In the genomic region with DNA sequence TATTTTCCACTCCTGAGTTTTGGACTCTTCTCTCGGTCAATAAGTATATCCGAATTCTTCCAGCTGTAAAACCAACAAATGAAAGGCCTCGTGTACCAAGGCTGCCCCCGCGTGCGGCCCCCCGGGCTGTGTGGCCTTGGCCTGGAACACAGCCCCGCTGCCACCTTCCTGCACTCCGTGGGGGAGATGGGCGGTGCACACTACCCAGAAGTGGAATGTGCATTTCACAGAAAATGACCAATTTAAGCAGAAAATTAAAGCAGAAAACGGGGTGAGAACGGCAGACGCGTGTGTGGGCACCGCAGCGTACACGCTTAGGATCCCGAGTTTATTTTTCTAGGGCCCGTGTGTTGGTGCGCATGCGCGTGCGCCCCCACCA, we compare ENCODE assay signal across 10 cellular contexts. TPM values are rescaled to one million over a fixed set of nuclear protein-coding genes. Genes with fewer than 3 reads are reported as not detected.
DNase-seq lines count a peak whose midpoint lies in the region; ATAC-seq and TF ChIP-seq lines count a peak whose summit lies in the region.
"Had no signal": no experiment of that assay in that cellular context is flagged by ENCODE, and none has a peak within 500 bp of the region (broad histone marks: within the 10 kb centered on the region; RNA-seq: fewer than 3 reads in every experiment).

No MANE protein-coding gene starts in this region.

- DNase-seq in HFFc6 (no peak), stomach (no peak), nucleus accumbens (lab: John Stamatoyannopoulos, UW) (no peak), foreskin melanocyte (no peak)
- DNase-seq: NCI-H2029 had no signal

- no peaks in the 10 kb centered on the region for H3K36me3 ChIP-seq in stomach

- TF ChIP-seq CTCF in HFFc6 (IDR thresholded peaks at IDR 0.05) (no peak), brain (conservative IDR thresholded peaks at IDR 0.05) (no peak), stomach (IDR thresholded peaks at IDR 0.05) (no peak)

- no peak for TF ChIP-seq POLR2A in stomach (IDR thresholded peaks at IDR 0.05)

- H3K36me3 Mint-ChIP-seq in HFFc6 (ENCODE audit: low read depth) (no peaks in the 10 kb centered on the region), brain (no peaks in the 10 kb centered on the region)

- H3K4me3 ChIP-seq in mononuclear cell (ENCODE audit: low read length) (peak overlapping the region; percentile 17), stomach (peak overlapping the region; percentile 34 to 50 (median 46))
- H3K4me3 ChIP-seq: mucosa of descending colon had no signal

- H3K9me3 Mint-ChIP-seq in HFFc6 (no peaks in the 10 kb centered on the region), brain (peaks cover 0 to 7% (median 0%) of the 10 kb centered on the region in 5 experiments)

- peaks cover 29% of the 10 kb centered on the region for H3K4me1 Mint-ChIP-seq in HFFc6 (ENCODE audit: low read depth)
- H3K4me1 Mint-ChIP-seq in brain: peaks cover 46% of the 10 kb centered on the region

- peak overlapping the region; percentile 93 for H3K4me3 Mint-ChIP-seq in HFFc6
- H3K4me3 Mint-ChIP-seq in brain: peak overlapping the region in 3 of 5 experiments; percentile 74 to 89 (median 76)

- TF ChIP-seq EP300 in stomach (IDR thresholded peaks at IDR 0.05): no peak

- ATAC-seq in HG03196 (IDR thresholded peaks at IDR 0.05; ENCODE audit: unreplicated experiment) (no peak), GM21619 (IDR thresholded peaks at IDR 0.05; ENCODE audit: unreplicated experiment) (no peak)

- intact Hi-C loops in stomach (cut with DNase I; ENCODE audit: low total_unique reads): no loop called here

- H3K27ac ChIP-seq in stomach: peak overlapping the region; percentile 7 to 79 (median 67)

- H3K9me3 ChIP-seq in mononuclear cell (ENCODE audit: low read depth, low read length): no peaks in the 10 kb centered on the region
- H3K9me3 ChIP-seq in stomach: no peaks in the 10 kb centered on the region
- H3K9me3 ChIP-seq: mucosa of descending colon had no signal

- peaks cover 13% of the 10 kb centered on the region for H3K27me3 Mint-ChIP-seq in HFFc6 (ENCODE audit: insufficient read depth)
- H3K27me3 Mint-ChIP-seq in brain: peaks cover 3% of the 10 kb centered on the region

- 80 to 85% (median 84%) methylated on average over 23 of the region's 23 CpGs for WGBS in stomach, 5 donors

- H3K4me1 ChIP-seq in mononuclear cell (ENCODE audit: insufficient read depth, low read length) (peaks cover 22% of the 10 kb centered on the region), stomach (peaks cover 0 to 30% (median 16%) of the 10 kb centered on the region in 4 donors)

- peak overlapping the region; percentile 90 for H3K27ac Mint-ChIP-seq in HFFc6
- H3K27ac Mint-ChIP-seq in brain: peak overlapping the region in 3 of 5 experiments; percentile 82 to 93 (median 86)

- H3K27me3 ChIP-seq in mononuclear cell (ENCODE audit: insufficient read depth, low read length): peaks cover 12% of the 10 kb centered on the region
- peaks cover 0 to 3% (median 0%) of the 10 kb centered on the region in 3 donors for H3K27me3 ChIP-seq in stomach

RNA-seq across cellular contexts. Expression of a gene that starts 34.4 kb away (rescaled TPM):
- 10 to 100 TPM; 34.6 to 52.2 (median 42.2) TPM for total RNA-seq in HFFc6 (2021; fragmentation: NEBNext Ultra II Directional; extraction: Animal tissue kit (Norgen Biotek cat#: 25700))
- polyA plus RNA-seq in brain (ENCODE audit: insufficient read depth, low read depth, low replicate concordance): 29.0 TPM
- 27.7 TPM for total RNA-seq in mononuclear cell
- 10 to 100 TPM; 12.8 to 25.9 (median 17.0) TPM for total RNA-seq in stomach
- 1 to 10 TPM; 2.3 to 6.9 (median 3.2) TPM for polyA plus RNA-seq in stomach
